29 cellular contexts compared by ENCODE assay signal in the genomic region with DNA sequence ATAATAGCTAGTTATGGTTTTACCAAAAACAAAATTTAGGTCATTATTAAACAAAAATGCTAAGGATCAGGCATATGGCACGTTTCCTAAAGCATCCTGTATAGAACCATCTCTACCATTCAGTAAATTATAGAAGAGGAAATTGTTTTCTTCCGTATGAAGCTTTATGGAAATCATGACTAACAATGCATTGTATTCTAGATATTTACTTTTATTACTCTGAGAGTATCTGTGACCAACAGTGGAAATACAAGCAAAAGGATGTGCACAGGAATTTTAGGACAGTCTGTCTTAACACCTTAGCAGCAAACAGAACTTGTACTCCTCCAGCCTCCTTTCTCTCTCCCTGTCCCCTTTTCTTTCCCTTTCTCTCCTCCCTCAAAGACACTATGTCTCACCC.
"Had no signal": no experiment of that assay in that cellular context is flagged by ENCODE, and none has a peak within 500 bp of the region (broad histone marks: within the 10 kb centered on the region; RNA-seq: fewer than 3 reads in every experiment).

No MANE protein-coding gene starts in this region.

- H3K9me3 Mint-ChIP-seq: activated naive CD4-positive, alpha-beta T cell treated with anti-CD3 and anti-CD28 coated beads, Interleukin-2, amount 50 U/mL, for 24 hours; activated naive CD8-positive, alpha-beta T cell treated with anti-CD3 and anti-CD28 coated beads, Interleukin-2, amount 50 U/mL, for 24 hours; activated T-helper 2 cell treated with anti-CD3 and anti-CD28 coated beads, Interferon-gamma antibody, Interleukin-2, Interleukin-4, amounts not matched to agents 10 μg/mL and 5 μg/mL and 100 μg/mL, durations not matched to agents 14 hours and 24 hours and 36 hours; immature natural killer cell had no signal

- H3K36me3 ChIP-seq: breast epithelium, colonic mucosa, gastroesophageal sphincter, lower lobe of right lung, neural progenitor cell, right atrium auricular region, transverse colon had no signal

- H3K4me1 Mint-ChIP-seq: activated CD4-positive, alpha-beta T cell treated with anti-CD3 and anti-CD28 coated beads for 36 hours; activated CD8-positive, alpha-beta memory T cell treated with anti-CD3 and anti-CD28 coated beads, Interleukin-2, amount 10 ng/mL, durations not matched to agents 7 days and 5 days; activated naive CD4-positive, alpha-beta T cell treated with anti-CD3 and anti-CD28 coated beads, Interleukin-2, amount 50 U/mL, for 24 hours; immature natural killer cell had no signal

- ATAC-seq: activated CD4-positive, alpha-beta T cell treated with anti-CD3 and anti-CD28 coated beads for 36 hours; activated CD8-positive, alpha-beta memory T cell treated with anti-CD3 and anti-CD28 coated beads, Interleukin-2, amount 10 ng/mL, durations not matched to agents 7 days and 5 days; activated CD8-positive, alpha-beta T cell treated with anti-CD3 and anti-CD28 coated beads, Interleukin-2, amount 10 ng/mL, durations not matched to agents 7 days and 5 days; activated naive CD8-positive, alpha-beta T cell treated with anti-CD3 and anti-CD28 coated beads, Interleukin-2, amount 50 U/mL, for 24 hours; gastroesophageal sphincter; left lobe of liver; lower lobe of right lung; naive thymus-derived CD8-positive, alpha-beta T cell; stimulated activated naive CD8-positive, alpha-beta T cell treated with anti-CD3 and anti-CD28 coated beads, Interleukin-15, Interleukin-2, amounts not matched to agents 100 U/mL and 50 U/mL, for 24 hours had no signal

- H3K27me3 ChIP-seq: breast epithelium, colonic mucosa, dorsolateral prefrontal cortex, gastroesophageal sphincter, right atrium auricular region, testis, transverse colon had no signal

- H3K4me1 ChIP-seq: colonic mucosa had no signal

- H3K9me3 ChIP-seq: breast epithelium, colonic mucosa, gastroesophageal sphincter, lower lobe of right lung, right atrium auricular region, testis, transverse colon had no signal

- H3K4me3 ChIP-seq: breast epithelium, colonic mucosa, dorsolateral prefrontal cortex, gastroesophageal sphincter, lower lobe of right lung, neural progenitor cell, right atrium auricular region, smooth muscle cell, testis, transverse colon had no signal

- H3K27ac Mint-ChIP-seq: activated CD4-positive, alpha-beta T cell treated with anti-CD3 and anti-CD28 coated beads for 36 hours; activated CD8-positive, alpha-beta memory T cell treated with anti-CD3 and anti-CD28 coated beads, Interleukin-2, amount 10 ng/mL, durations not matched to agents 7 days and 5 days; activated CD8-positive, alpha-beta T cell treated with anti-CD3 and anti-CD28 coated beads, Interleukin-2, amount 10 ng/mL, durations not matched to agents 7 days and 5 days; activated naive CD4-positive, alpha-beta T cell treated with anti-CD3 and anti-CD28 coated beads, Interleukin-2, amount 50 U/mL, for 24 hours; activated naive CD8-positive, alpha-beta T cell treated with anti-CD3 and anti-CD28 coated beads, Interleukin-2, amount 50 U/mL, for 24 hours; activated T-helper 2 cell treated with anti-CD3 and anti-CD28 coated beads, Interferon-gamma antibody, Interleukin-2, Interleukin-4, amounts not matched to agents 10 μg/mL and 5 μg/mL and 100 μg/mL, durations not matched to agents 14 hours and 24 hours and 36 hours; immature natural killer cell; naive thymus-derived CD8-positive, alpha-beta T cell; neural progenitor cell had no signal

- H3K27ac ChIP-seq: breast epithelium, colonic mucosa, dorsolateral prefrontal cortex, gastroesophageal sphincter, lower lobe of right lung, neural progenitor cell, parathyroid adenoma, right atrium auricular region, testis, transverse colon had no signal

- DNase-seq: activated CD4-positive, alpha-beta T cell treated with anti-CD3 and anti-CD28 coated beads for 36 hours; activated CD4-positive, CD25-positive, alpha-beta regulatory T cell; activated CD8-positive, alpha-beta memory T cell treated with anti-CD3 and anti-CD28 coated beads, Interleukin-2, amount 10 ng/mL, durations not matched to agents 7 days and 5 days; activated CD8-positive, alpha-beta T cell treated with anti-CD3 and anti-CD28 coated beads, Interleukin-2, amount 10 ng/mL, durations not matched to agents 7 days and 5 days; activated naive CD8-positive, alpha-beta T cell treated with anti-CD3 and anti-CD28 coated beads, Interleukin-2, amount 50 U/mL, for 24 hours; activated T-cell treated with anti-CD3 and anti-CD28 coated beads, Interleukin-2, amount 50 U/mL, for 48 hours; amygdala; colonic mucosa; dorsolateral prefrontal cortex; effector memory CD4-positive, alpha-beta T cell; hippocampal formation; immature natural killer cell; lower lobe of right lung; midbrain; naive thymus-derived CD8-positive, alpha-beta T cell; occipital lobe; stimulated activated CD4-positive, alpha-beta T cell treated with anti-CD3 and anti-CD28 coated beads, Interleukin-2, amount 100 ng/mL, for 24 hours; stimulated activated naive CD8-positive, alpha-beta T cell treated with anti-CD3 and anti-CD28 coated beads, Interleukin-15, Interleukin-2, amounts not matched to agents 100 U/mL and 50 U/mL, for 24 hours; testis; transverse colon had no signal

- H3K4me3 Mint-ChIP-seq: activated CD4-positive, alpha-beta T cell treated with anti-CD3 and anti-CD28 coated beads for 36 hours; activated CD8-positive, alpha-beta memory T cell treated with anti-CD3 and anti-CD28 coated beads, Interleukin-2, amount 10 ng/mL, durations not matched to agents 7 days and 5 days; activated CD8-positive, alpha-beta T cell treated with anti-CD3 and anti-CD28 coated beads, Interleukin-2, amount 10 ng/mL, durations not matched to agents 7 days and 5 days; activated naive CD4-positive, alpha-beta T cell treated with anti-CD3 and anti-CD28 coated beads, Interleukin-2, amount 50 U/mL, for 24 hours; activated naive CD8-positive, alpha-beta T cell treated with anti-CD3 and anti-CD28 coated beads, Interleukin-2, amount 50 U/mL, for 24 hours; immature natural killer cell; naive thymus-derived CD8-positive, alpha-beta T cell; neural progenitor cell had no signal

- H3K36me3 Mint-ChIP-seq: activated CD8-positive, alpha-beta memory T cell treated with anti-CD3 and anti-CD28 coated beads, Interleukin-2, amount 10 ng/mL, durations not matched to agents 7 days and 5 days; activated naive CD4-positive, alpha-beta T cell treated with anti-CD3 and anti-CD28 coated beads, Interleukin-2, amount 50 U/mL, for 24 hours; immature natural killer cell had no signal
